24 cellular contexts compared by ENCODE assay signal in genomic region chr1:18539171-18539570, GRCh38. TPM values are rescaled to one million over a fixed set of nuclear protein-coding genes. Genes with fewer than 3 reads are reported as not detected.
DNase-seq lines count a peak whose midpoint lies in the region; ATAC-seq, FAIRE-seq and TF ChIP-seq lines count a peak whose summit lies in the region.
"Had no signal": no experiment of that assay in that cellular context is flagged by ENCODE, and none has a peak within 500 bp of the region (broad histone marks: within the 10 kb centered on the region; RNA-seq: fewer than 3 reads in every experiment).

No MANE protein-coding gene starts in this region.

- no peak for ATAC-seq in GM19455 (IDR thresholded peaks at IDR 0.05; ENCODE audit: unreplicated experiment)
- ATAC-seq: gastrocnemius medialis, left ventricle myocardium superior, right lobe of liver had no signal

- H3K27ac ChIP-seq in esophagus squamous epithelium = no peak overlapping the region
- H3K27ac ChIP-seq: brain microvascular endothelial cell, epithelial cell of prostate, gastrocnemius medialis, GM23248, HL-60, right lobe of liver, uterus, VCaP had no signal

- no peaks in the 10 kb centered on the region for H3K9me3 ChIP-seq in esophagus squamous epithelium
- H3K9me3 ChIP-seq: gastrocnemius medialis, right lobe of liver had no signal

- H3K4me1 ChIP-seq in esophagus squamous epithelium = no peaks in the 10 kb centered on the region
- H3K4me1 ChIP-seq: gastrocnemius medialis, right lobe of liver, uterus had no signal

- intact Hi-C loops in esophagus squamous epithelium (cut with DNase I) = no loop called here

- TF ChIP-seq POLR2A in esophagus squamous epithelium (IDR thresholded peaks at IDR 0.05) = no peak

- no peaks in the 10 kb centered on the region for H3K36me3 ChIP-seq in bronchial epithelial cell (ENCODE audit: control insufficient read depth, insufficient read depth, low read length)
- no peaks in the 10 kb centered on the region for H3K36me3 ChIP-seq in esophagus squamous epithelium
- H3K36me3 ChIP-seq: brain microvascular endothelial cell, gastrocnemius medialis, right lobe of liver, uterus had no signal

- TF ChIP-seq CTCF in bronchial epithelial cell (IDR thresholded peaks at IDR 0.05; ENCODE audit: insufficient read depth, low read length, severe bottlenecking) (no peak), esophagus squamous epithelium (IDR thresholded peaks at IDR 0.05) (no peak)

- 60 to 82% methylated on average over 1 to 2 of the region's 4 CpGs for WGBS in esophagus squamous epithelium, 2 donors

- H3K27me3 ChIP-seq in bronchial epithelial cell (ENCODE audit: control insufficient read depth, insufficient read depth, low read length) = no peaks in the 10 kb centered on the region
- H3K27me3 ChIP-seq in esophagus squamous epithelium = peaks cover 0 to 88% (median 0%) of the 10 kb centered on the region in 4 donors
- H3K27me3 ChIP-seq: brain microvascular endothelial cell, right lobe of liver had no signal

- no peak overlapping the region for H3K4me3 ChIP-seq in bronchial epithelial cell (ENCODE audit: low read depth, low read length)
- no peak overlapping the region for H3K4me3 ChIP-seq in esophagus squamous epithelium
- H3K4me3 ChIP-seq: gastrocnemius medialis, GM23248, right lobe of liver, uterus had no signal

- DNase-seq in H4 (ENCODE audit: low spot score) (peak; percentile 54), NCI-H2029 treated with DMSO at 0.1 percent for 48 hours (lab: John Stamatoyannopoulos, UW) (peak; percentile 72), bronchial epithelial cell (ENCODE audit: low read depth) (peak; percentile 7), retina (peak; percentile 2), esophagus squamous epithelium (lab: John Stamatoyannopoulos, UW) (no peak), COR-L47 (lab: John Stamatoyannopoulos, UW) (no peak)
- DNase-seq in activated naive CD4-positive, alpha-beta T cell treated with anti-CD3 and anti-CD28 coated beads, Interleukin-2, amount 50 U/mL, for 16 hours = no peak
- DNase-seq: activated CD4-positive, alpha-beta memory T cell treated with anti-CD3 and anti-CD28 coated beads, Interleukin-2, amount 10 ng/mL, durations not matched to agents 7 days and 5 days; activated naive CD8-positive, alpha-beta T cell treated with anti-CD3 and anti-CD28 coated beads, Interleukin-2, amount 10 ng/mL, durations not matched to agents 7 days and 5 days; brain microvascular endothelial cell; gastrocnemius medialis; GM23248; left ventricle myocardium superior; NCI-H345; NK-92 treated with Interleukin-12 subunit alpha and Interleukin-12 subunit beta, amount 100 ng/mL, for 24 hours; nucleus accumbens; stimulated activated CD4-positive, alpha-beta T cell treated with anti-CD3 and anti-CD28 coated beads, Interleukin-1b, Interleukin-23, amount 100 ng/mL, for 48 hours; uterus had no signal

- no peak for FAIRE-seq in bronchial epithelial cell (lab: Jason Lieb, UNC)

RNA-seq across cellular contexts. Expression of gene KLHDC7A, which starts 58.4 kb away (rescaled TPM):
- 0.14 and 0.58 TPM in 2 replicates for total RNA-seq in H4 (2014; rRNA removed; shearing (Covaris generic))
- total RNA-seq in bronchial epithelial cell (under 0.01 and 0.51 TPM in 2 replicates), esophagus squamous epithelium (1 to 10 TPM in 2 of 4 donors, under 1 TPM in 2; 0.48 to 7.6 (median 1.3) TPM)
- total RNA-seq: activated CD4-positive, alpha-beta memory T cell treated with anti-CD3 and anti-CD28 coated beads, Interleukin-2, amount 10 ng/mL, durations not matched to agents 7 days and 5 days; activated naive CD8-positive, alpha-beta T cell treated with anti-CD3 and anti-CD28 coated beads, Interleukin-2, amount 10 ng/mL, durations not matched to agents 7 days and 5 days; CD8-positive, alpha-beta memory T cell; GM23248; left ventricle myocardium superior had no signal

Comparison
In these comparisons a context has a peak if more than half of its experiments do, and no peak if none do; other contexts are left out.
1. DNase-seq: peak in H4 (single experiment), NCI-H2029 treated with DMSO at 0.1 percent for 48 hours (single experiment), bronchial epithelial cell (single experiment) and retina (single experiment); none in esophagus squamous epithelium (single experiment), activated naive CD4-positive, alpha-beta T cell treated with anti-CD3 and anti-CD28 coated beads, Interleukin-2, amount 50 U/mL, for 16 hours (single experiment) and COR-L47 (single experiment).